Comparison of ENCODE assay signal across 11 cellular contexts in genomic region chr13:22927008-22927393, GRCh38.
A peak's percentile ranks its signal among the peaks of the same experiment; 100 is the strongest.
DNase-seq lines count a peak whose midpoint lies in the region; ATAC-seq and TF ChIP-seq lines count a peak whose summit lies in the region.
"Had no signal": no experiment of that assay in that cellular context is flagged by ENCODE, and none has a peak within 500 bp of the region (broad histone marks: within the 10 kb centered on the region; RNA-seq: fewer than 3 reads in every experiment).

No MANE protein-coding gene starts in this region.

- H3K9me3 ChIP-seq in HUES64 (ENCODE audit: insufficient read depth, low read depth, low read length) (no peaks in the 10 kb centered on the region), sigmoid colon (no peaks in the 10 kb centered on the region)

- TF ChIP-seq CTCF in GM10248 (IDR thresholded peaks at IDR 0.05; ENCODE audit: control extremely low read depth, extremely low read depth, low read depth, missing control alignments) (no peak), sigmoid colon (IDR thresholded peaks at IDR 0.05) (no peak)

- POLR2A ChIA-PET in GM10248 (lab: Yijun Ruan, JAX): no interaction called here

- H3K9ac ChIP-seq in HUES64 (ENCODE audit: low read depth, low read length): no peak overlapping the region

- CTCF ChIA-PET in GM10248 (lab: Yijun Ruan, JAX): no interaction called here

- no peaks in the 10 kb centered on the region; the same call in 1 of the 2 replicates for H3K4me1 ChIP-seq in HUES64 (ENCODE audit: insufficient read depth, low read length)
- peaks cover 0 to 19% (median 14%) of the 10 kb centered on the region in 4 donors for H3K4me1 ChIP-seq in sigmoid colon

- no peak for TF ChIP-seq POLR2A in sigmoid colon (IDR thresholded peaks at IDR 0.05)

- TF ChIP-seq EP300 in sigmoid colon (IDR thresholded peaks at IDR 0.05): no peak

- H3K27ac ChIP-seq in HUES64 (ENCODE audit: low read depth, low read length) (no peak overlapping the region), sigmoid colon (peak overlapping the region; percentile 59 to 89 (median 86))

- DNase-seq in GM10248 (ENCODE audit: extremely low spot score) (peak; percentile 44), sigmoid colon (no peak), NCI-H748 (lab: John Stamatoyannopoulos, UW; ENCODE audit: unreplicated experiment) (no peak), NK-92 (lab: John Stamatoyannopoulos, UW; ENCODE audit: unreplicated experiment) (no peak), NCI-H1930 (lab: John Stamatoyannopoulos, UW) (no peak)
- DNase-seq: activated B cell treated with CpG ODN at 0.5 μM for 24 hours; activated naive CD4-positive, alpha-beta T cell treated with Interleukin-2 at 50 U/mL for 16 hours; CD8-positive, alpha-beta memory T cell had no signal

- H3K36me3 ChIP-seq in HUES64 (ENCODE audit: insufficient read depth, low read length): no peaks in the 10 kb centered on the region
- H3K36me3 ChIP-seq in sigmoid colon: no peaks in the 10 kb centered on the region

- H3K27me3 ChIP-seq in HUES64 (ENCODE audit: insufficient read depth, low read length) (peaks cover 8% of the 10 kb centered on the region; the same call in 1 of the 2 replicates), sigmoid colon (no peaks in the 10 kb centered on the region)

- intact Hi-C loops in sigmoid colon (cut with DNase I): loop anchor here (5.0 to 10.0 kb wide), 2 partner anchors 95 to 1322 kb away; partner anchors contain the start of gene MICU2

- H3K4me3 ChIP-seq in HUES64 (ENCODE audit: low read length) (peak overlapping the region; percentile 52), iPS-11a (ENCODE audit: low read depth, low read length) (peak overlapping the region; percentile 17), sigmoid colon (peak overlapping the region; percentile 53 to 68 (median 67))

- ATAC-seq in GM21717 (IDR thresholded peaks at IDR 0.05; ENCODE audit: unreplicated experiment): no peak

- 97% methylated on average over 28 of the region's 28 CpGs for WGBS in HUES64
- WGBS in sigmoid colon, 2 donors: 37 to 71% methylated on average over 28 of the region's 28 CpGs

Comparison
In these comparisons a context has a peak if more than half of its experiments do, and no peak if none do; other contexts are left out.
1. H3K4me3 ChIP-seq: peak in every context shown above with its lines; median percentile 67 in sigmoid colon; 52 in HUES64; 17 in iPS-11a.